In the genomic region with DNA sequence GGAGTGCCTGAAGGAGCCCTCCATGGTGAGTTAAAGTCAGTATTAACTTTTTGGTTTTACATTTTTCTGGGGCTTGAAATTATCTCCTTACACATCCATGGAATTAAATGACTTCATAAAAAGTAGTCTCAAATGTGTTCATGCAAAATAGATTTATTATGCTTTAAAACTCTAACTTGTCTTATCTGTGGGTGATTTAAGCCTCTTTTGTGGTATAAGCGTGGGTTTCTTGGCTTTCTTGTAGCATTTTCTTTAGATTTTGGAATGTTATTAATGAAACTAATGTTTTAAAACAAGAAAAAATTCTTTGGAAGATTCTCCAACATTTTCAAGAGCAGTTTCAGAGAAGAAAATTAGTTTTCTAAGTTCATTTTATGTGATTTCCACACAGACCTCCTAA, we compare ENCODE assay signal across 11 cellular contexts.
"Had no signal": no experiment of that assay in that cellular context is flagged by ENCODE, and none has a peak within 500 bp of the region (broad histone marks: within the 10 kb centered on the region; RNA-seq: fewer than 3 reads in every experiment).

No MANE protein-coding gene starts in this region.

- H3K9ac ChIP-seq: GM23248 had no signal

- H3K4me3 ChIP-seq: GM23248, GM23338, HAP-1 had no signal

- ATAC-seq: GM23338, HCT116 had no signal

- H3K4me3 Mint-ChIP-seq: GM23338, H9, HFFc6 had no signal

- H3K9me3 Mint-ChIP-seq: H9, HFFc6 had no signal

- H3K4me2 ChIP-seq: GM23338 had no signal

- H3K27ac ChIP-seq: GM23248 had no signal

- H3K9me3 ChIP-seq: HAP-1 had no signal

- DNase-seq: GM23248, GOT3, H7, H9, HCEC 1CT, HFFc6 had no signal

- FAIRE-seq: H1, H54 had no signal

- H3K27ac Mint-ChIP-seq: GM23338, H9, HFFc6 had no signal

- H2AFZ ChIP-seq: GM23248, GM23338 had no signal

- H3K36me3 ChIP-seq: HAP-1 had no signal
